Comparison of ENCODE assay signal across 26 cellular contexts in the genomic region with DNA sequence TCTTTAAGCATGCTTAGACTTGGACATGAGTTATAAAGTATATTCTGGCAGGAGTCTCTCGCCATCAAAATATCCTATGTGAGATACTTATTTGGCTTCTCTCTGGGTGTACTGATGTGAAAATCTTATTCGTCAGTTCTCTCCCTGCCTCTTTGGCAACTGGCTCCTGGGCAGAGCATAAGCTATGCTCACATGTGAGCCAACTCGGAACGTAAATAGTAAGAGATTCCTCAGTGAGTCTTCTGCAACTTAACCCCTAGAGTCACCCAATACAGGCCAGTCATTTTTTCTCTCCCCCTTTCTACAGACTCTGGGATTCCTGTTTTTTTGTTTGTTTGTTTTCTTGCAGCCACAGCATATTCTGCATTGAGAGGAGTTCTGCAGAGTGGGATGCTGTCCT.
"Had no signal": no experiment of that assay in that cellular context is flagged by ENCODE, and none has a peak within 500 bp of the region (broad histone marks: within the 10 kb centered on the region; RNA-seq: fewer than 3 reads in every experiment).

No MANE protein-coding gene starts in this region.

- H3K36me3 ChIP-seq: colonic mucosa, left ventricle myocardium inferior, neutrophil, pancreas, prostate gland, upper lobe of left lung, vagina had no signal

- H3K27ac ChIP-seq: colonic mucosa, left ventricle myocardium inferior, neutrophil, pancreas, prostate gland, upper lobe of left lung, vagina had no signal

- H3K27me3 ChIP-seq: colonic mucosa, neutrophil, pancreas, upper lobe of left lung, vagina had no signal

- H3K4me1 ChIP-seq: colonic mucosa, left ventricle myocardium inferior, pancreas, prostate gland, upper lobe of left lung, vagina had no signal

- DNase-seq: activated B cell treated with CpG ODN at 0.5 μM for 24 hours; activated CD4-positive, alpha-beta T cell treated with anti-CD3 and anti-CD28 coated beads, Interleukin-2, amount 50 U/mL, for 1 hour; activated CD8-positive, alpha-beta T cell treated with anti-CD3 and anti-CD28 coated beads for 36 hours; activated gamma-delta T cell treated with Interleukin-2 at 50 U/mL for 16 hours; activated naive CD4-positive, alpha-beta T cell treated with anti-CD3 and anti-CD28 coated beads, Interleukin-2, amount 50 U/mL, for 16 hours; activated T-cell treated with anti-CD3 and anti-CD28 coated beads, Interleukin-2, amount 50 U/mL, for 4 hours; colonic mucosa; effector CD8-positive, alpha-beta T cell; foreskin fibroblast; head of caudate nucleus; hypothalamus; left ventricle myocardium inferior; pancreas; retina; small intestine; stimulated activated CD4-positive, alpha-beta T cell treated with anti-CD3 and anti-CD28 coated beads, Interleukin-4, amount 100 ng/mL, for 24 hours; SW 1271; T1000; upper lobe of left lung had no signal

- H3K9me3 ChIP-seq: colonic mucosa, left ventricle myocardium inferior, neutrophil, pancreas, prostate gland, upper lobe of left lung, vagina had no signal

- H3K4me3 ChIP-seq: colonic mucosa, left ventricle myocardium inferior, lung, pancreas, prostate gland, upper lobe of left lung, vagina had no signal

- ATAC-seq: activated CD8-positive, alpha-beta T cell treated with anti-CD3 and anti-CD28 coated beads for 36 hours; activated T-cell treated with anti-CD3 and anti-CD28 coated beads, Interleukin-2, amount 50 U/mL, for 4 hours; activated T-helper 17 cell treated with anti-CD3 and anti-CD28 coated beads, Interleukin-2, amount 50 U/mL, for 72 hours; pancreas; sciatic nerve; stimulated activated effector memory CD8-positive, alpha-beta T cell treated with anti-CD3 and anti-CD28 coated beads, Interleukin-12 subunit alpha, Interleukin-12 subunit beta, amount 100 ng/mL, for 72 hours had no signal
